In genomic region chr2:69563021-69563420, GRCh38 we compare ENCODE assay signal across 34 cellular contexts.
DNase-seq lines count a peak whose midpoint lies in the region; ATAC-seq and TF ChIP-seq lines count a peak whose summit lies in the region.
"Had no signal": no experiment of that assay in that cellular context is flagged by ENCODE, and none has a peak within 500 bp of the region (broad histone marks: within the 10 kb centered on the region; RNA-seq: fewer than 3 reads in every experiment).

No MANE protein-coding gene starts in this region.

- DNase-seq in activated naive CD4-positive, alpha-beta T cell treated with anti-CD3 and anti-CD28 coated beads for 36 hours = no peak
- DNase-seq in HFFc6 = no peak
- no peak for DNase-seq in T-cell
- no peak for DNase-seq in naive thymus-derived CD8-positive, alpha-beta T cell
- no peak for DNase-seq in activated CD8-positive, alpha-beta memory T cell treated with anti-CD3 and anti-CD28 coated beads for 24 hours
- no peak for DNase-seq in NOMO-1 treated with dmso at 0.1 percent for 144 hours (lab: John Stamatoyannopoulos, UW; ENCODE audit: unreplicated experiment)
- DNase-seq: activated CD4-positive, CD25-positive, alpha-beta regulatory T cell treated with anti-CD3 and anti-CD28 coated beads, Interleukin-2, amount 50 U/mL, for 72 hours; activated CD8-positive, alpha-beta T cell treated with anti-CD3 and anti-CD28 coated beads for 36 hours; AML-193; central memory CD4-positive, alpha-beta T cell; DMS53; endodermal cell; foreskin keratinocyte; HCEC 1CT; head of caudate nucleus; Karpas-422; kidney; left ventricle myocardium superior; mesendoderm; NCI-H1694; NCI-H2171; NCI-H510A; posterior cingulate gyrus; Right ventricle myocardium superior; stimulated activated CD4-positive, alpha-beta T cell treated with anti-CD3 and anti-CD28 coated beads, Interleukin-1b, Interleukin-23, amount 100 ng/mL, for 48 hours; stimulated activated naive CD8-positive, alpha-beta T cell treated with anti-CD3 and anti-CD28 coated beads, Interleukin-15, Interleukin-2, amounts not matched to agents 100 U/mL and 50 U/mL, for 24 hours; T-helper 2 cell; testis; uterus had no signal

- POLR2A ChIA-PET in T-cell (lab: Charles Lee) = no interaction called here
- POLR2A ChIA-PET in naive thymus-derived CD8-positive, alpha-beta T cell (lab: Charles Lee) = interaction anchor here (4.1 kb wide), 1 partner anchor 82 kb away, joined by 23 read pairs; the partner anchor contains the start of gene AAK1

- no peaks in the 10 kb centered on the region for H3K27me3 Mint-ChIP-seq in activated naive CD4-positive, alpha-beta T cell treated with anti-CD3 and anti-CD28 coated beads, Interleukin-2, amount 50 U/mL, for 24 hours
- no peaks in the 10 kb centered on the region for H3K27me3 Mint-ChIP-seq in activated naive CD4-positive, alpha-beta T cell treated with anti-CD3 and anti-CD28 coated beads for 36 hours (ENCODE audit: low read depth)
- H3K27me3 Mint-ChIP-seq in HFFc6 (ENCODE audit: insufficient read depth) = no peaks in the 10 kb centered on the region; the same call in 1 of the 2 replicates
- H3K27me3 Mint-ChIP-seq in T-cell = no peaks in the 10 kb centered on the region
- H3K27me3 Mint-ChIP-seq in naive thymus-derived CD8-positive, alpha-beta T cell = no peaks in the 10 kb centered on the region
- H3K27me3 Mint-ChIP-seq: activated CD8-positive, alpha-beta T cell treated with anti-CD3 and anti-CD28 coated beads for 36 hours had no signal

- H3K27ac Mint-ChIP-seq in activated naive CD4-positive, alpha-beta T cell treated with anti-CD3 and anti-CD28 coated beads, Interleukin-2, amount 50 U/mL, for 24 hours = peak overlapping the region; percentile 93
- H3K27ac Mint-ChIP-seq in activated naive CD4-positive, alpha-beta T cell treated with anti-CD3 and anti-CD28 coated beads for 36 hours = no peak overlapping the region
- H3K27ac Mint-ChIP-seq in HFFc6 = 0 out of 2 replicates have a peak overlapping the region, but pooled peaks have one; percentile 11
- peak overlapping the region; percentile 30 to 67 for H3K27ac Mint-ChIP-seq in T-cell
- H3K27ac Mint-ChIP-seq in naive thymus-derived CD8-positive, alpha-beta T cell = peak overlapping the region in 7 of 10 donors; percentile 33 to 94 (median 86)
- H3K27ac Mint-ChIP-seq: endodermal cell had no signal

- H3K36me3 Mint-ChIP-seq in activated naive CD4-positive, alpha-beta T cell treated with anti-CD3 and anti-CD28 coated beads, Interleukin-2, amount 50 U/mL, for 24 hours = peaks cover 1% of the 10 kb centered on the region
- H3K36me3 Mint-ChIP-seq in activated naive CD4-positive, alpha-beta T cell treated with anti-CD3 and anti-CD28 coated beads for 36 hours (ENCODE audit: low read depth) = no peaks in the 10 kb centered on the region
- H3K36me3 Mint-ChIP-seq in HFFc6 (ENCODE audit: low read depth) (peaks cover 17% of the 10 kb centered on the region), T-cell (no peaks in the 10 kb centered on the region)
- H3K36me3 Mint-ChIP-seq in naive thymus-derived CD8-positive, alpha-beta T cell = peaks cover 0 to 19% (median 0%) of the 10 kb centered on the region in 3 donors

- no peaks in the 10 kb centered on the region for H3K9me3 Mint-ChIP-seq in activated naive CD4-positive, alpha-beta T cell treated with anti-CD3 and anti-CD28 coated beads, Interleukin-2, amount 50 U/mL, for 24 hours
- H3K9me3 Mint-ChIP-seq in activated naive CD4-positive, alpha-beta T cell treated with anti-CD3 and anti-CD28 coated beads for 36 hours = no peaks in the 10 kb centered on the region
- no peaks in the 10 kb centered on the region for H3K9me3 Mint-ChIP-seq in HFFc6
- no peaks in the 10 kb centered on the region for H3K9me3 Mint-ChIP-seq in T-cell
- no peaks in the 10 kb centered on the region for H3K9me3 Mint-ChIP-seq in naive thymus-derived CD8-positive, alpha-beta T cell
- H3K9me3 Mint-ChIP-seq: activated CD8-positive, alpha-beta T cell treated with anti-CD3 and anti-CD28 coated beads for 36 hours; endodermal cell had no signal

- CTCF ChIA-PET in activated naive CD4-positive, alpha-beta T cell treated with anti-CD3 and anti-CD28 coated beads for 36 hours (lab: Charles Lee) = interaction anchor here (0.8 to 6.4 kb wide), 6 partner anchors 10 to 97 kb away, joined by 3 to 178 read pairs (median 28); no protein-coding TSS in a partner anchor
- CTCF ChIA-PET in T-cell (lab: Charles Lee) = interaction anchor here in 1 of 2 donors (3.6 kb wide), 1 partner anchor 20 kb away, joined by 19 read pairs; no protein-coding TSS in a partner anchor

- H3K4me3 Mint-ChIP-seq in activated naive CD4-positive, alpha-beta T cell treated with anti-CD3 and anti-CD28 coated beads, Interleukin-2, amount 50 U/mL, for 24 hours = no peak overlapping the region
- H3K4me3 Mint-ChIP-seq in activated naive CD4-positive, alpha-beta T cell treated with anti-CD3 and anti-CD28 coated beads for 36 hours = no peak overlapping the region
- no peak overlapping the region for H3K4me3 Mint-ChIP-seq in HFFc6
- H3K4me3 Mint-ChIP-seq in T-cell = peak overlapping the region in 1 of 3 donors; percentile 47
- H3K4me3 Mint-ChIP-seq in naive thymus-derived CD8-positive, alpha-beta T cell = peak overlapping the region in 6 of 10 donors; percentile 0 to 70 (median 48)
- H3K4me3 Mint-ChIP-seq: activated CD8-positive, alpha-beta T cell treated with anti-CD3 and anti-CD28 coated beads for 36 hours; endodermal cell had no signal

- ATAC-seq in T-cell (replicated peaks in 1 of 4) (no peak), GM18520 (IDR thresholded peaks at IDR 0.05; ENCODE audit: unreplicated experiment) (no peak)
- ATAC-seq in naive thymus-derived CD8-positive, alpha-beta T cell = no peak
- ATAC-seq: activated CD8-positive, alpha-beta T cell treated with anti-CD3 and anti-CD28 coated beads for 36 hours; esophagus mucosa; foreskin keratinocyte; HepG2; left ventricle myocardium superior; SK-N-SH treated with all-trans-retinoic acid at 6 μM for 48 hours; stimulated activated naive CD8-positive, alpha-beta T cell treated with anti-CD3 and anti-CD28 coated beads, Interleukin-15, Interleukin-2, amounts not matched to agents 100 U/mL and 50 U/mL, for 24 hours had no signal

- no peak for TF ChIP-seq CTCF in HFFc6 (IDR thresholded peaks at IDR 0.05)

- intact Hi-C loops in activated naive CD4-positive, alpha-beta T cell treated with anti-CD3 and anti-CD28 coated beads for 36 hours (cut with micrococcal nuclease) = no loop called here

- H3K4me1 Mint-ChIP-seq in activated naive CD4-positive, alpha-beta T cell treated with anti-CD3 and anti-CD28 coated beads, Interleukin-2, amount 50 U/mL, for 24 hours = peaks cover 97% of the 10 kb centered on the region
- H3K4me1 Mint-ChIP-seq in activated naive CD4-positive, alpha-beta T cell treated with anti-CD3 and anti-CD28 coated beads for 36 hours (ENCODE audit: low read depth) = peaks cover 85% of the 10 kb centered on the region
- H3K4me1 Mint-ChIP-seq in HFFc6 (ENCODE audit: low read depth) (peaks cover 95% of the 10 kb centered on the region), T-cell (peaks cover 93 to 99% (median 95%) of the 10 kb centered on the region in 3 donors)
- H3K4me1 Mint-ChIP-seq in naive thymus-derived CD8-positive, alpha-beta T cell = peaks cover 55 to 99% (median 92%) of the 10 kb centered on the region in 4 donors

Comparison
In these comparisons a context has a peak if more than half of its experiments do, and no peak if none do; other contexts are left out.
1. H3K4me3 Mint-ChIP-seq: peak in naive thymus-derived CD8-positive, alpha-beta T cell (6 of 10); none in activated naive CD4-positive, alpha-beta T cell treated with anti-CD3 and anti-CD28 coated beads, Interleukin-2, amount 50 U/mL, for 24 hours (single experiment), activated naive CD4-positive, alpha-beta T cell treated with anti-CD3 and anti-CD28 coated beads for 36 hours (single experiment) and HFFc6 (single experiment).